ENCODE assay signal across 37 cellular contexts in genomic region chr7:41612386-41612785, GRCh38.
"Had no signal": no experiment of that assay in that cellular context is flagged by ENCODE, and none has a peak within 500 bp of the region (broad histone marks: within the 10 kb centered on the region; RNA-seq: fewer than 3 reads in every experiment).

No MANE protein-coding gene starts in this region.

- H3K36me3 ChIP-seq: adrenal gland, cardiac muscle cell had no signal

- FAIRE-seq: bronchial epithelial cell, TTC549 had no signal

- H3K27ac ChIP-seq: adrenal gland, cardiac muscle cell, VCaP had no signal

- ATAC-seq: activated CD8-positive, alpha-beta T cell treated with anti-CD3 and anti-CD28 coated beads for 36 hours; activated naive CD4-positive, alpha-beta T cell treated with anti-CD3 and anti-CD28 coated beads, Interleukin-2, amount 50 U/mL, for 72 hours; activated T-cell treated with anti-CD3 and anti-CD28 coated beads, Interleukin-2, amount 50 U/mL, for 4 hours; activated T-cell treated with anti-CD3 and anti-CD28 coated beads, Interleukin-2, amount 50 U/mL, for 72 hours; activated T-helper 17 cell treated with anti-CD3 and anti-CD28 coated beads, Interleukin-2, amount 50 U/mL, for 72 hours had no signal

- H3K27ac Mint-ChIP-seq: activated B cell treated with CpG ODN at 0.5 μM for 24 hours; activated CD4-positive, alpha-beta memory T cell treated with anti-CD3 and anti-CD28 coated beads for 36 hours; activated CD4-positive, alpha-beta T cell treated with anti-CD3 and anti-CD28 coated beads, Interleukin-2, amount 10 ng/mL, durations not matched to agents 24 days and 14 days; activated CD8-positive, alpha-beta T cell treated with anti-CD3 and anti-CD28 coated beads for 36 hours; activated naive CD4-positive, alpha-beta T cell treated with anti-CD3 and anti-CD28 coated beads for 36 hours; activated naive CD4-positive, alpha-beta T cell treated with anti-CD3 and anti-CD28 coated beads, Interleukin-2, amount 50 U/mL, for 72 hours; activated naive CD8-positive, alpha-beta T cell treated with anti-CD3 and anti-CD28 coated beads for 36 hours; activated T-cell treated with anti-CD3 and anti-CD28 coated beads, Interleukin-2, amount 50 U/mL, for 72 hours; activated T-helper 1 cell treated with anti-CD3 and anti-CD28 coated beads, Interleukin-12 subunit alpha, Interleukin-12 subunit beta, Interleukin-2, Interleukin-4 antibody, amounts not matched to agents 30 ng/mL and 10 ng/mL and 1 ng/mL, durations not matched to agents 14 hours and 24 hours and 36 hours; activated T-helper 17 cell treated with anti-CD3 and anti-CD28 coated beads, Interleukin-2, amount 50 U/mL, for 72 hours; brain; T-helper 1 cell treated with Interleukin-12 subunit alpha and Interleukin-12 subunit beta and Interleukin-4 antibody, amounts not matched to agents 30 μg/mL and 1 μg/mL, for 36 hours; T-helper 2 cell treated with Interferon-gamma antibody and Interleukin-4, amounts not matched to agents 5 μg/mL and 100 μg/mL, for 36 hours had no signal

- H3K9me3 Mint-ChIP-seq: activated B cell treated with CpG ODN at 0.5 μM for 24 hours; activated CD4-positive, alpha-beta memory T cell treated with anti-CD3 and anti-CD28 coated beads for 36 hours; activated CD4-positive, alpha-beta T cell treated with anti-CD3 and anti-CD28 coated beads, Interleukin-2, amount 10 ng/mL, durations not matched to agents 24 days and 14 days; activated naive CD8-positive, alpha-beta T cell treated with anti-CD3 and anti-CD28 coated beads for 36 hours; activated T-helper 1 cell treated with anti-CD3 and anti-CD28 coated beads, Interleukin-12 subunit alpha, Interleukin-12 subunit beta, Interleukin-2, Interleukin-4 antibody, amounts not matched to agents 30 ng/mL and 10 ng/mL and 1 ng/mL, durations not matched to agents 14 hours and 24 hours and 36 hours; activated T-helper 17 cell treated with anti-CD3 and anti-CD28 coated beads, Interleukin-2, amount 50 U/mL, for 72 hours; T-helper 1 cell treated with Interleukin-12 subunit alpha and Interleukin-12 subunit beta and Interleukin-4 antibody, amounts not matched to agents 30 μg/mL and 1 μg/mL, for 36 hours; T-helper 2 cell treated with Interferon-gamma antibody and Interleukin-4, amounts not matched to agents 5 μg/mL and 100 μg/mL, for 36 hours had no signal

- H3K27me3 ChIP-seq: adrenal gland, cardiac muscle cell had no signal

- H3K27me3 Mint-ChIP-seq: activated CD4-positive, alpha-beta memory T cell treated with anti-CD3 and anti-CD28 coated beads for 36 hours; activated CD4-positive, alpha-beta T cell treated with anti-CD3 and anti-CD28 coated beads, Interleukin-2, amount 10 ng/mL, durations not matched to agents 24 days and 14 days; activated CD8-positive, alpha-beta T cell treated with anti-CD3 and anti-CD28 coated beads for 36 hours; activated naive CD8-positive, alpha-beta T cell treated with anti-CD3 and anti-CD28 coated beads for 36 hours; activated T-helper 17 cell treated with anti-CD3 and anti-CD28 coated beads, Interleukin-2, amount 50 U/mL, for 72 hours; brain; central memory CD8-positive, alpha-beta T cell had no signal

- H3K4me1 ChIP-seq: adrenal gland had no signal

- H3K4me1 Mint-ChIP-seq: activated B cell treated with CpG ODN at 0.5 μM for 24 hours; activated CD4-positive, alpha-beta T cell treated with anti-CD3 and anti-CD28 coated beads, Interleukin-2, amount 10 ng/mL, durations not matched to agents 24 days and 14 days; activated naive CD8-positive, alpha-beta T cell treated with anti-CD3 and anti-CD28 coated beads for 36 hours; activated T-helper 17 cell treated with anti-CD3 and anti-CD28 coated beads, Interleukin-2, amount 50 U/mL, for 72 hours; brain; central memory CD8-positive, alpha-beta T cell had no signal

- H3K4me3 ChIP-seq: adrenal gland, cardiac muscle cell had no signal

- H3K4me3 Mint-ChIP-seq: activated B cell treated with CpG ODN at 0.5 μM for 24 hours; activated CD4-positive, alpha-beta memory T cell treated with anti-CD3 and anti-CD28 coated beads for 36 hours; activated CD4-positive, alpha-beta T cell treated with anti-CD3 and anti-CD28 coated beads, Interleukin-2, amount 10 ng/mL, durations not matched to agents 24 days and 14 days; activated CD8-positive, alpha-beta T cell treated with anti-CD3 and anti-CD28 coated beads for 36 hours; activated naive CD4-positive, alpha-beta T cell treated with anti-CD3 and anti-CD28 coated beads for 36 hours; activated naive CD8-positive, alpha-beta T cell treated with anti-CD3 and anti-CD28 coated beads for 36 hours; activated T-cell treated with anti-CD3 and anti-CD28 coated beads, Interleukin-2, amount 50 U/mL, for 4 hours; activated T-cell treated with anti-CD3 and anti-CD28 coated beads, Interleukin-2, amount 50 U/mL, for 72 hours; activated T-helper 1 cell treated with anti-CD3 and anti-CD28 coated beads, Interleukin-12 subunit alpha, Interleukin-12 subunit beta, Interleukin-2, Interleukin-4 antibody, amounts not matched to agents 30 ng/mL and 10 ng/mL and 1 ng/mL, durations not matched to agents 14 hours and 24 hours and 36 hours; activated T-helper 17 cell treated with anti-CD3 and anti-CD28 coated beads, Interleukin-2, amount 50 U/mL, for 72 hours; brain; central memory CD8-positive, alpha-beta T cell; T-helper 1 cell treated with Interleukin-12 subunit alpha and Interleukin-12 subunit beta and Interleukin-4 antibody, amounts not matched to agents 30 μg/mL and 1 μg/mL, for 36 hours; T-helper 2 cell treated with Interferon-gamma antibody and Interleukin-4, amounts not matched to agents 5 μg/mL and 100 μg/mL, for 36 hours had no signal

- H3K36me3 Mint-ChIP-seq: activated CD4-positive, alpha-beta memory T cell treated with anti-CD3 and anti-CD28 coated beads for 36 hours; activated naive CD4-positive, alpha-beta T cell treated with anti-CD3 and anti-CD28 coated beads, Interleukin-2, amount 50 U/mL, for 72 hours; activated naive CD8-positive, alpha-beta T cell treated with anti-CD3 and anti-CD28 coated beads for 36 hours; brain had no signal

- H3K9me3 ChIP-seq: adrenal gland had no signal

- DNase-seq: activated B cell treated with CpG ODN at 0.5 μM for 24 hours; activated CD4-positive, alpha-beta memory T cell treated with anti-CD3 and anti-CD28 coated beads for 36 hours; activated CD4-positive, alpha-beta T cell treated with anti-CD3 and anti-CD28 coated beads for 4 hours; activated CD4-positive, alpha-beta T cell treated with anti-CD3 and anti-CD28 coated beads, Interleukin-2, amount 10 ng/mL, durations not matched to agents 24 days and 14 days; activated CD4-positive, alpha-beta T cell treated with anti-CD3 and anti-CD28 coated beads, Interleukin-2, amount 50 U/mL, for 1 hour; activated CD4-positive, alpha-beta T cell treated with anti-CD3 and anti-CD28 coated beads, Interleukin-2, amount 50 U/mL, for 4 hours; activated CD4-positive, CD25-positive, alpha-beta regulatory T cell treated with anti-CD3 and anti-CD28 coated beads, Interleukin-2, amount 50 U/mL, for 72 hours; activated CD8-positive, alpha-beta memory T cell treated with anti-CD3 and anti-CD28 coated beads, Interleukin-2, amount 50 U/mL, for 4 hours; activated CD8-positive, alpha-beta T cell treated with anti-CD3 and anti-CD28 coated beads for 36 hours; activated effector memory CD4-positive, alpha-beta T cell treated with anti-CD3 and anti-CD28 coated beads, Interleukin-2, amount 50 U/mL, for 16 hours; activated gamma-delta T cell treated with Interleukin-2 at 50 U/mL for 16 hours; activated naive CD4-positive, alpha-beta T cell; activated naive CD4-positive, alpha-beta T cell treated with anti-CD3 and anti-CD28 coated beads for 36 hours; activated naive CD4-positive, alpha-beta T cell treated with anti-CD3 and anti-CD28 coated beads, Interleukin-2, amount 50 U/mL, for 16 hours; activated naive CD8-positive, alpha-beta T cell treated with anti-CD3 and anti-CD28 coated beads for 36 hours; activated T-cell treated with anti-CD3 and anti-CD28 coated beads for 4 hours; activated T-cell treated with anti-CD3 and anti-CD28 coated beads, Interleukin-2, amount 50 U/mL, for 1 hour; activated T-cell treated with anti-CD3 and anti-CD28 coated beads, Interleukin-2, amount 50 U/mL, for 4 hours; activated T-cell treated with anti-CD3 and anti-CD28 coated beads, Interleukin-2, amount 50 U/mL, for 72 hours; adrenal gland; amniotic stem cell; aorta; caudate nucleus; cerebellar nuclear complex; T-helper 2 cell; T-helper 9 cell had no signal
